Comparison of ENCODE assay signal across 29 cellular contexts in the genomic region with DNA sequence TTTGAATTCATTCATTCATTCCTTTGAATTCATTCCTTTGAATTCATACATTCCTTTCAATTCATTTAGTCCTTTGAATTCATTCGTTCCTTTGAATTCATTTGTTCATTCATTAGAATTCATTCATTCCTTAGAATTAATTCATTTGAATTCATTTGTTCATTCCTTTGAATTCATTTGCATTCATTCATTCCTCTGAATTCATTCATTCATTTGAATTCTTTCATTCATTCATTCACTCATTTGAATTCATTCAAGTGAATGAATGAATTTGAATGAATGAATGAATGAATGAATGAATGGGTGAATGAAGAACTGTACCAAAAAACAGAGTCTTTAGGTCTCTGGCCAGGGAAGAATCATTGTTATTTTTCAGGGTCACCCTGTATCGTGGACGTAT.
"Had no signal": no experiment of that assay in that cellular context is flagged by ENCODE, and none has a peak within 500 bp of the region (broad histone marks: within the 10 kb centered on the region; RNA-seq: fewer than 3 reads in every experiment).

No MANE protein-coding gene starts in this region.

- H3K9me3 Mint-ChIP-seq: stimulated activated memory B cell treated with anti-CD40 and anti-IgM and Interleukin-4, amounts not matched to agents 10 μg/mL and 1 μg/mL and 100 μg/mL, for 72 hours; stimulated activated naive B cell treated with anti-CD40 and anti-IgM and Interleukin-4, amounts not matched to agents 10 μg/mL and 1 μg/mL and 100 μg/mL, for 72 hours had no signal

- H3K36me3 ChIP-seq: thoracic aorta, thyroid gland, transverse colon, uterus, vagina had no signal

- H3K9me3 ChIP-seq: stomach, suprapubic skin, testis, thoracic aorta, thyroid gland, tibial artery, tibial nerve, transverse colon, upper lobe of left lung, upper lobe of right lung, uterus, vagina had no signal

- DNase-seq: stimulated activated CD4-positive, alpha-beta T cell treated with anti-CD3 and anti-CD28 coated beads, Interleukin-2, amount 100 ng/mL, for 48 hours; stimulated activated CD4-positive, alpha-beta T cell treated with anti-CD3 and anti-CD28 coated beads, Interleukin-4, amount 100 ng/mL, for 1 hour; stimulated activated CD4-positive, alpha-beta T cell treated with anti-CD3 and anti-CD28 coated beads, Interleukin-4, amount 100 ng/mL, for 24 hours; stimulated activated CD4-positive, alpha-beta T cell treated with anti-CD3 and anti-CD28 coated beads, Interleukin-4, amount 100 ng/mL, for 4 hours; stimulated activated CD8-positive, alpha-beta memory T cell treated with anti-CD3 and anti-CD28 coated beads, Interleukin-4, amount 100 ng/mL, for 48 hours; stimulated activated naive B cell treated with anti-CD40 and anti-IgM and Interleukin-4, amounts not matched to agents 10 μg/mL and 1 μg/mL and 100 μg/mL, for 72 hours; stimulated activated naive CD4-positive, alpha-beta T cell; stimulated activated naive CD4-positive, alpha-beta T cell treated with Interleukin-2 at 50 U/mL for 16 hours; stimulated activated naive CD8-positive, alpha-beta T cell treated with anti-CD3 and anti-CD28 coated beads, Interleukin-15, amount 100 ng/mL, for 72 hours; stimulated activated naive CD8-positive, alpha-beta T cell treated with anti-CD3 and anti-CD28 coated beads, Interleukin-15, Interleukin-2, amounts not matched to agents 100 U/mL and 50 U/mL, for 24 hours; stomach; substantia nigra; testis; thyroid gland; tibial artery; transverse colon; trophoblast cell; upper lobe of left lung; upper lobe of right lung; uterus had no signal

- H3K4me3 Mint-ChIP-seq: stimulated activated effector memory CD8-positive, alpha-beta T cell treated with anti-CD3 and anti-CD28 coated beads, Interleukin-12 subunit alpha, Interleukin-12 subunit beta, amount 100 ng/mL, for 72 hours; stimulated activated memory B cell treated with anti-CD40 and anti-IgM and Interleukin-4, amounts not matched to agents 10 μg/mL and 1 μg/mL and 100 μg/mL, for 72 hours; stimulated activated naive B cell treated with anti-CD40 and anti-IgM and Interleukin-4, amounts not matched to agents 10 μg/mL and 1 μg/mL and 100 μg/mL, for 72 hours; stimulated activated naive CD8-positive, alpha-beta T cell treated with anti-CD3 and anti-CD28 coated beads, Interleukin-15, amount 100 ng/mL, for 72 hours; stimulated activated naive CD8-positive, alpha-beta T cell treated with anti-CD3 and anti-CD28 coated beads, Interleukin-15, Interleukin-2, amounts not matched to agents 100 ng/mL and 50 ng/mL, for 24 hours; type B pancreatic cell had no signal

- H3K27ac Mint-ChIP-seq: stimulated activated effector memory CD8-positive, alpha-beta T cell treated with anti-CD3 and anti-CD28 coated beads, Interleukin-12 subunit alpha, Interleukin-12 subunit beta, amount 100 ng/mL, for 72 hours; stimulated activated memory B cell treated with anti-CD40 and anti-IgM and Interleukin-4, amounts not matched to agents 10 μg/mL and 1 μg/mL and 100 μg/mL, for 72 hours; stimulated activated naive B cell treated with anti-CD40 and anti-IgM and Interleukin-4, amounts not matched to agents 10 μg/mL and 1 μg/mL and 100 μg/mL, for 72 hours; stimulated activated naive CD8-positive, alpha-beta T cell treated with anti-CD3 and anti-CD28 coated beads, Interleukin-15, amount 100 ng/mL, for 72 hours; stimulated activated naive CD8-positive, alpha-beta T cell treated with anti-CD3 and anti-CD28 coated beads, Interleukin-15, Interleukin-2, amounts not matched to agents 100 ng/mL and 50 ng/mL, for 24 hours; type B pancreatic cell had no signal

- H3K4me1 ChIP-seq: stomach, suprapubic skin, testis, thyroid gland, tibial artery, tibial nerve, transverse colon, upper lobe of left lung, upper lobe of right lung, uterus, vagina had no signal

- H3K27me3 ChIP-seq: stomach, suprapubic skin, testis, thyroid gland, tibial artery, tibial nerve, transverse colon, upper lobe of left lung, upper lobe of right lung, uterus, vagina had no signal

- FAIRE-seq: urothelium cell line had no signal

- ATAC-seq: stimulated activated effector memory CD8-positive, alpha-beta T cell treated with anti-CD3 and anti-CD28 coated beads, Interleukin-12 subunit alpha, Interleukin-12 subunit beta, amount 100 ng/mL, for 72 hours; stimulated activated memory B cell treated with anti-CD40 and anti-IgM and Interleukin-4, amounts not matched to agents 10 μg/mL and 1 μg/mL and 100 μg/mL, for 72 hours; stimulated activated naive CD8-positive, alpha-beta T cell treated with anti-CD3 and anti-CD28 coated beads, Interleukin-15, Interleukin-2, amounts not matched to agents 100 U/mL and 50 U/mL, for 24 hours; upper lobe of right lung had no signal

- H3K27ac ChIP-seq: stomach, suprapubic skin, testis, thoracic aorta, thyroid gland, tibial artery, tibial nerve, transverse colon, upper lobe of left lung, upper lobe of right lung, uterus, vagina had no signal

- H3K4me3 ChIP-seq: stomach, suprapubic skin, testis, thoracic aorta, thyroid gland, tibial artery, tibial nerve, transverse colon, upper lobe of left lung, upper lobe of right lung, uterus, vagina had no signal

- H3K27me3 Mint-ChIP-seq: stimulated activated memory B cell treated with anti-CD40 and anti-IgM and Interleukin-4, amounts not matched to agents 10 μg/mL and 1 μg/mL and 100 μg/mL, for 72 hours; stimulated activated naive B cell treated with anti-CD40 and anti-IgM and Interleukin-4, amounts not matched to agents 10 μg/mL and 1 μg/mL and 100 μg/mL, for 72 hours; stimulated activated naive CD8-positive, alpha-beta T cell treated with anti-CD3 and anti-CD28 coated beads, Interleukin-15, amount 100 ng/mL, for 72 hours; stimulated activated naive CD8-positive, alpha-beta T cell treated with anti-CD3 and anti-CD28 coated beads, Interleukin-15, Interleukin-2, amounts not matched to agents 100 ng/mL and 50 ng/mL, for 24 hours had no signal
